In the genomic region with DNA sequence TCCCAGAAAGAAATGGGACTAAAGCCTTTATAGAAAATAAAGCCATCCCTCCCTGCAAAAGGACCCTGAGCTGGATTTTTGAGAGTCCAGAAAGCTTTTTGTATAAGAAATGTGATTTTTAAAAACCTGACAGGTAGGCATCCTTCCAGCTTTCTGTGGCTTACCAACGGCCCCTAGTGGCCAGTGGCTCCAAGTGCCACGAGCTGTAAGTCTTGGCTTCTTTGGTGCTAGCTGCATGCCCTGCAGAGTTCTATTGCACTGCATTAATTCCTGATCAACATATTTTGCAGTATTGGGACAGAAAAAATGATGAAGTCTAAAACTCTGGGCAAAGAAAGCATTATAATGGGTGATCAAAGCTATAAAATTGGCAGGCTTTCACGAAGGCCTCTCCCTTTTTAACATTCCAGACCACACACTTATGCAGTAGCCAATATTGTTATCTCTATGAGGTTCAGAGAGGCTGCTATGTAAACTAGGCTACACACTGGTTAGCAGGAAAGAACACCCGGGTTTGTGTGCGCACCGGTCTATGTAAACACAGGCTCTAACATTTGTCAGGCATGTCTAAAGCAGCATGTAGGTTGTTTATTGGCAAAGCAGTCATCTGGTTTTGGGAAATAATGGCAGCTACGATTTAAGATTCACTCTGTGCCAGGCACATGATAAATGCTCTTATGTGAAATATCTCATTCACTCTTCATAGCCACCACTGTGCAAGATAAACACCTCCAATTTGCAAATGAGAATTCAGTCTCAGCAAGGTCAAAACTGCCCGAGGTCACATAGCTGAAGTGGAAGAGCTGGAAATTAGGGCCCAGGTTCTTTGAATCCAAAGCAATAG, we compare ENCODE assay signal across 9 cellular contexts. TPM values are rescaled to one million over a fixed set of nuclear protein-coding genes. Genes with fewer than 3 reads are reported as not detected.
A peak's percentile ranks its signal among the peaks of the same experiment; 100 is the strongest.
DNase-seq lines count a peak whose midpoint lies in the region; ATAC-seq and TF ChIP-seq lines count a peak whose summit lies in the region.
"Had no signal": no experiment of that assay in that cellular context is flagged by ENCODE, and none has a peak within 500 bp of the region (broad histone marks: within the 10 kb centered on the region; RNA-seq: fewer than 3 reads in every experiment).

No MANE protein-coding gene starts in this region.

- peak; percentile 85 for ATAC-seq in GM21360 (IDR thresholded peaks at IDR 0.05; ENCODE audit: unreplicated experiment)
- peak; percentile 86 for ATAC-seq in HG03571 (IDR thresholded peaks at IDR 0.05; ENCODE audit: unreplicated experiment)
- ATAC-seq in HG02973 (IDR thresholded peaks at IDR 0.05; ENCODE audit: unreplicated experiment), result no peak

- intact Hi-C loops in dorsolateral prefrontal cortex (cut with DNase I), result loop anchor here in 1 of 2 donors (10.0 kb wide), 1 partner anchor 205 kb away; no protein-coding TSS in a partner anchor

- TF ChIP-seq CTCF in dorsolateral prefrontal cortex (IDR thresholded peaks at IDR 0.05 in 54 of 56, conservative IDR thresholded peaks at IDR 0.05 in 2 of 56; ENCODE audit: low read depth in 1 of 56, partially characterized antibody in 56 of 56), result peak; percentile 60 to 91 (median 81)

- H3K27ac ChIP-seq in dorsolateral prefrontal cortex, result no peak overlapping the region
- H3K27ac ChIP-seq: BLaER1 treated with 17β-estradiol and CSF1 and Interleukin-3, amounts not matched to agents 10 nM and 100 nM had no signal

- DNase-seq in NCI-H1417 (lab: John Stamatoyannopoulos, UW) (peak; percentile 43 to 64 (median 60)), NCI-H1417 treated with DMSO at 0.1 percent for 48 hours (lab: John Stamatoyannopoulos, UW) (no peak), SHP77 treated with DMSO at 0.1 percent for 48 hours (lab: John Stamatoyannopoulos, UW) (peak; percentile 71), dorsolateral prefrontal cortex (peak; percentile 37 to 68 (median 56)), midbrain (lab: John Stamatoyannopoulos, UW) (peak; percentile 34)

- H3K27me3 ChIP-seq in dorsolateral prefrontal cortex, result no peaks in the 10 kb centered on the region
- H3K27me3 ChIP-seq: BLaER1 treated with 17β-estradiol and CSF1 and Interleukin-3, amounts not matched to agents 10 nM and 100 nM had no signal

- H3K4me3 ChIP-seq in dorsolateral prefrontal cortex, result no peak overlapping the region
- H3K4me3 ChIP-seq: BLaER1 treated with 17β-estradiol and CSF1 and Interleukin-3, amounts not matched to agents 10 nM and 100 nM had no signal

RNA-seq across cellular contexts. Expression of a gene that starts 55.2 kb away (rescaled TPM):
- total RNA-seq in dorsolateral prefrontal cortex, result 1 to 10 TPM in 21 of 120 experiments, under 1 TPM in 70, not detected in 29; 0.21 to 2.6 (median 0.60) TPM
